ENCODE assay signal across 1 cellular context in the genomic region with DNA sequence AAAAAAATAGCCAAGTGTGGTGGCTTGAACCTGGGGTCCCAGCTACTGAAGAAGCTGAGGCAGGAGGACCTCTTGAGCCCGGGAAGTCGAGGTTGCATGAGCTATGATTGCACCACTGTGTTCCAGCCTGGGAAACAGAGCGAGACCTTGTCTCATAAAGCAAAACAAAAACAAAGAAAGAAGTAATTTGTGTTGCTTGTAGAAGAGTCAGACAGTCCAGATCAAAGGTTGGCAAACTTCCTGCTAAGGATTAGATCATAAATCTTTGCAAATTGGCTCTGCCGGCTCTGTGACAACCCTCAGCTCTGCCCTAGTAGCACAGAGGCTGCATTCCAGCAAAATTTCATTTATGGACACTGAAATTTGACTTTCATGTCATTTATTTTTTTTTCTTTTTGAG.
A peak's percentile ranks its signal among the peaks of the same experiment; 100 is the strongest.
TF ChIP-seq lines count a peak whose summit lies in the region.

No MANE protein-coding gene starts in this region.

TF ChIP-seq in HEK293, 187 proteins besides CTCF, POLR2A, EP300 and RAD21 (continued from another document and continues in another):
- TF ChIP-seq, protein P1, sequence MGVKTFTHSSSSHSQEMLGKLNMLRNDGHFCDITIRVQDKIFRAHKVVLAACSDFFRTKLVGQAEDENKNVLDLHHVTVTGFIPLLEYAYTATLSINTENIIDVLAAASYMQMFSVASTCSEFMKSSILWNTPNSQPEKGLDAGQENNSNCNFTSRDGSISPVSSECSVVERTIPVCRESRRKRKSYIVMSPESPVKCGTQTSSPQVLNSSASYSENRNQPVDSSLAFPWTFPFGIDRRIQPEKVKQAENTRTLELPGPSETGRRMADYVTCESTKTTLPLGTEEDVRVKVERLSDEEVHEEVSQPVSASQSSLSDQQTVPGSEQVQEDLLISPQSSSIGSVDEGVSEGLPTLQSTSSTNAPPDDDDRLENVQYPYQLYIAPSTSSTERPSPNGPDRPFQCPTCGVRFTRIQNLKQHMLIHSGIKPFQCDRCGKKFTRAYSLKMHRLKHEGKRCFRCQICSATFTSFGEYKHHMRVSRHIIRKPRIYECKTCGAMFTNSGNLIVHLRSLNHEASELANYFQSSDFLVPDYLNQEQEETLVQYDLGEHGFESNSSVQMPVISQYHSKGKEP (tag by site-specific recombination; IDR thresholded peaks at IDR 0.05) = peak; percentile 47; the same call in 1 of the 2 replicates
- 0 out of 2 replicates have a peak, but pooled peaks have one; percentile 54 for TF ChIP-seq ZNF24 (tag by site-specific recombination; IDR thresholded peaks at IDR 0.05)
- TF ChIP-seq, protein P2, sequence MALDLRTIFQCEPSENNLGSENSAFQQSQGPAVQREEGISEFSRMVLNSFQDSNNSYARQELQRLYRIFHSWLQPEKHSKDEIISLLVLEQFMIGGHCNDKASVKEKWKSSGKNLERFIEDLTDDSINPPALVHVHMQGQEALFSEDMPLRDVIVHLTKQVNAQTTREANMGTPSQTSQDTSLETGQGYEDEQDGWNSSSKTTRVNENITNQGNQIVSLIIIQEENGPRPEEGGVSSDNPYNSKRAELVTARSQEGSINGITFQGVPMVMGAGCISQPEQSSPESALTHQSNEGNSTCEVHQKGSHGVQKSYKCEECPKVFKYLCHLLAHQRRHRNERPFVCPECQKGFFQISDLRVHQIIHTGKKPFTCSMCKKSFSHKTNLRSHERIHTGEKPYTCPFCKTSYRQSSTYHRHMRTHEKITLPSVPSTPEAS (tag by site-specific recombination; IDR thresholded peaks at IDR 0.05) = no peak
- no peak for TF ChIP-seq ZNF423 (tag by site-specific recombination; IDR thresholded peaks at IDR 0.05)
- peak; percentile 40; the same call in 1 of the 2 replicates for TF ChIP-seq ZNF394 (tag by site-specific recombination; IDR thresholded peaks at IDR 0.05; ENCODE audit: borderline replicate concordance)
- TF ChIP-seq OSR2 (tag by site-specific recombination; IDR thresholded peaks at IDR 0.05) = peak; percentile 96
- TF ChIP-seq, protein P3, sequence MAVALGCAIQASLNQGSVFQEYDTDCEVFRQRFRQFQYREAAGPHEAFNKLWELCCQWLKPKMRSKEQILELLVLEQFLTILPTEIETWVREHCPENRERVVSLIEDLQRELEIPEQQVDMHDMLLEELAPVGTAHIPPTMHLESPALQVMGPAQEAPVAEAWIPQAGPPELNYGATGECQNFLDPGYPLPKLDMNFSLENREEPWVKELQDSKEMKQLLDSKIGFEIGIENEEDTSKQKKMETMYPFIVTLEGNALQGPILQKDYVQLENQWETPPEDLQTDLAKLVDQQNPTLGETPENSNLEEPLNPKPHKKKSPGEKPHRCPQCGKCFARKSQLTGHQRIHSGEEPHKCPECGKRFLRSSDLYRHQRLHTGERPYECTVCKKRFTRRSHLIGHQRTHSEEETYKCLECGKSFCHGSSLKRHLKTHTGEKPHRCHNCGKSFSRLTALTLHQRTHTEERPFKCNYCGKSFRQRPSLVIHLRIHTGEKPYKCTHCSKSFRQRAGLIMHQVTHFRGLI (tag by site-specific recombination; IDR thresholded peaks at IDR 0.05) = no peak
- TF ChIP-seq, protein P4, sequence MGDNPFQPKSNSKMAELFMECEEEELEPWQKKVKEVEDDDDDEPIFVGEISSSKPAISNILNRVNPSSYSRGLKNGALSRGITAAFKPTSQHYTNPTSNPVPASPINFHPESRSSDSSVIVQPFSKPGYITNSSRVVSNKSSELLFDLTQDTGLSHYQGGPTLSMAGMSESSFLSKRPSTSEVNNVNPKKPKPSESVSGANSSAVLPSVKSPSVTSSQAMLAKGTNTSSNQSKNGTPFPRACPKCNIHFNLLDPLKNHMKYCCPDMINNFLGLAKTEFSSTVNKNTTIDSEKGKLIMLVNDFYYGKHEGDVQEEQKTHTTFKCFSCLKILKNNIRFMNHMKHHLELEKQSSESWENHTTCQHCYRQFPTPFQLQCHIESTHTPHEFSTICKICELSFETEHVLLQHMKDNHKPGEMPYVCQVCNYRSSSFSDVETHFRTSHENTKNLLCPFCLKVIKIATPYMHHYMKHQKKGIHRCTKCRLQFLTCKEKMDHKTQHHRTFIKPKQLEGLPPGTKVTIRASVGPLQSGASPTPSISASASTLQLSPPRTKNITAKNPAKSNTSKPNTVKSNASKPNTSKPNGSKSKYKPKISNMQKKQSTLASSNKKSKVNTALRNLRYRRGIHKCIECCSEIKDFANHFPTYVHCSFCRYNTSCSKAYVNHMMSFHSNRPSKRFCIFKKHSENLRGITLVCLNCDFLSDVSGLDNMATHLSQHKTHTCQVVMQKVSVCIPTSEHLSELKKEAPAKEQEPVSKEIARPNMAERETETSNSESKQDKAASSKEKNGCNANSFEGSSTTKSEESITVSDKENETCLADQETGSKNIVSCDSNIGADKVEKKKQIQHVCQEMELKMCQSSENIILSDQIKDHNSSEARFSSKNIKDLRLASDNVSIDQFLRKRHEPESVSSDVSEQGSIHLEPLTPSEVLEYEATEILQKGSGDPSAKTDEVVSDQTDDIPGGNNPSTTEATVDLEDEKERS (tag by site-specific recombination; IDR thresholded peaks at IDR 0.05) = no peak
- TF ChIP-seq SP7 (tag by site-specific recombination; IDR thresholded peaks at IDR 0.05) = peak; percentile 83
- TF ChIP-seq ZNF239 (tag by site-specific recombination; IDR thresholded peaks at IDR 0.05) = no peak
- no peak for TF ChIP-seq HOXD13 (CRISPR knock-in tag; IDR thresholded peaks at IDR 0.05; ENCODE audit: borderline replicate concordance)
- peak; percentile 54; the same call in 1 of the 2 replicates for TF ChIP-seq ZNF629 (tag by site-specific recombination; IDR thresholded peaks at IDR 0.05)
- TF ChIP-seq TCF7L2 (IDR thresholded peaks at IDR 0.05; ENCODE audit: borderline replicate concordance, low read depth, low read length) = peak; percentile 98
- no peak for TF ChIP-seq MZF1 (tag by site-specific recombination; IDR thresholded peaks at IDR 0.05; ENCODE audit: borderline replicate concordance)
- TF ChIP-seq ZSCAN16 (tag by site-specific recombination; IDR thresholded peaks at IDR 0.05) = no peak
- TF ChIP-seq ZNF391 (tag by site-specific recombination; IDR thresholded peaks at IDR 0.05; ENCODE audit: borderline replicate concordance, low read depth) = no peak
- peak; percentile 84; the same call in 1 of the 2 replicates for TF ChIP-seq BCL11A (tag by site-specific recombination; IDR thresholded peaks at IDR 0.05; ENCODE audit: low read depth)
- TF ChIP-seq ZNF140 (tag by site-specific recombination; IDR thresholded peaks at IDR 0.05) = no peak
- TF ChIP-seq, protein P5, sequence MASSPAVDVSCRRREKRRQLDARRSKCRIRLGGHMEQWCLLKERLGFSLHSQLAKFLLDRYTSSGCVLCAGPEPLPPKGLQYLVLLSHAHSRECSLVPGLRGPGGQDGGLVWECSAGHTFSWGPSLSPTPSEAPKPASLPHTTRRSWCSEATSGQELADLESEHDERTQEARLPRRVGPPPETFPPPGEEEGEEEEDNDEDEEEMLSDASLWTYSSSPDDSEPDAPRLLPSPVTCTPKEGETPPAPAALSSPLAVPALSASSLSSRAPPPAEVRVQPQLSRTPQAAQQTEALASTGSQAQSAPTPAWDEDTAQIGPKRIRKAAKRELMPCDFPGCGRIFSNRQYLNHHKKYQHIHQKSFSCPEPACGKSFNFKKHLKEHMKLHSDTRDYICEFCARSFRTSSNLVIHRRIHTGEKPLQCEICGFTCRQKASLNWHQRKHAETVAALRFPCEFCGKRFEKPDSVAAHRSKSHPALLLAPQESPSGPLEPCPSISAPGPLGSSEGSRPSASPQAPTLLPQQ (tag by site-specific recombination; IDR thresholded peaks at IDR 0.05) = no peak
- TF ChIP-seq ZNF837 (tag by site-specific recombination; IDR thresholded peaks at IDR 0.05) = no peak
- TF ChIP-seq KLF7 (tag by site-specific recombination; IDR thresholded peaks at IDR 0.05; ENCODE audit: borderline replicate concordance) = no peak
- TF ChIP-seq, protein P6, sequence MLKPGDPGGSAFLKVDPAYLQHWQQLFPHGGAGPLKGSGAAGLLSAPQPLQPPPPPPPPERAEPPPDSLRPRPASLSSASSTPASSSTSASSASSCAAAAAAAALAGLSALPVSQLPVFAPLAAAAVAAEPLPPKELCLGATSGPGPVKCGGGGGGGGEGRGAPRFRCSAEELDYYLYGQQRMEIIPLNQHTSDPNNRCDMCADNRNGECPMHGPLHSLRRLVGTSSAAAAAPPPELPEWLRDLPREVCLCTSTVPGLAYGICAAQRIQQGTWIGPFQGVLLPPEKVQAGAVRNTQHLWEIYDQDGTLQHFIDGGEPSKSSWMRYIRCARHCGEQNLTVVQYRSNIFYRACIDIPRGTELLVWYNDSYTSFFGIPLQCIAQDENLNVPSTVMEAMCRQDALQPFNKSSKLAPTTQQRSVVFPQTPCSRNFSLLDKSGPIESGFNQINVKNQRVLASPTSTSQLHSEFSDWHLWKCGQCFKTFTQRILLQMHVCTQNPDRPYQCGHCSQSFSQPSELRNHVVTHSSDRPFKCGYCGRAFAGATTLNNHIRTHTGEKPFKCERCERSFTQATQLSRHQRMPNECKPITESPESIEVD (tag by site-specific recombination; IDR thresholded peaks at IDR 0.05) = peak; percentile 86
- TF ChIP-seq ZNF433 (tag by site-specific recombination; IDR thresholded peaks at IDR 0.05; ENCODE audit: low read depth) = no peak
- TF ChIP-seq, protein P7, sequence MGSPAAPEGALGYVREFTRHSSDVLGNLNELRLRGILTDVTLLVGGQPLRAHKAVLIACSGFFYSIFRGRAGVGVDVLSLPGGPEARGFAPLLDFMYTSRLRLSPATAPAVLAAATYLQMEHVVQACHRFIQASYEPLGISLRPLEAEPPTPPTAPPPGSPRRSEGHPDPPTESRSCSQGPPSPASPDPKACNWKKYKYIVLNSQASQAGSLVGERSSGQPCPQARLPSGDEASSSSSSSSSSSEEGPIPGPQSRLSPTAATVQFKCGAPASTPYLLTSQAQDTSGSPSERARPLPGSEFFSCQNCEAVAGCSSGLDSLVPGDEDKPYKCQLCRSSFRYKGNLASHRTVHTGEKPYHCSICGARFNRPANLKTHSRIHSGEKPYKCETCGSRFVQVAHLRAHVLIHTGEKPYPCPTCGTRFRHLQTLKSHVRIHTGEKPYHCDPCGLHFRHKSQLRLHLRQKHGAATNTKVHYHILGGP (tag by site-specific recombination; IDR thresholded peaks at IDR 0.05) = peak; percentile 53; the same call in 1 of the 2 replicates
- TF ChIP-seq, protein P8, sequence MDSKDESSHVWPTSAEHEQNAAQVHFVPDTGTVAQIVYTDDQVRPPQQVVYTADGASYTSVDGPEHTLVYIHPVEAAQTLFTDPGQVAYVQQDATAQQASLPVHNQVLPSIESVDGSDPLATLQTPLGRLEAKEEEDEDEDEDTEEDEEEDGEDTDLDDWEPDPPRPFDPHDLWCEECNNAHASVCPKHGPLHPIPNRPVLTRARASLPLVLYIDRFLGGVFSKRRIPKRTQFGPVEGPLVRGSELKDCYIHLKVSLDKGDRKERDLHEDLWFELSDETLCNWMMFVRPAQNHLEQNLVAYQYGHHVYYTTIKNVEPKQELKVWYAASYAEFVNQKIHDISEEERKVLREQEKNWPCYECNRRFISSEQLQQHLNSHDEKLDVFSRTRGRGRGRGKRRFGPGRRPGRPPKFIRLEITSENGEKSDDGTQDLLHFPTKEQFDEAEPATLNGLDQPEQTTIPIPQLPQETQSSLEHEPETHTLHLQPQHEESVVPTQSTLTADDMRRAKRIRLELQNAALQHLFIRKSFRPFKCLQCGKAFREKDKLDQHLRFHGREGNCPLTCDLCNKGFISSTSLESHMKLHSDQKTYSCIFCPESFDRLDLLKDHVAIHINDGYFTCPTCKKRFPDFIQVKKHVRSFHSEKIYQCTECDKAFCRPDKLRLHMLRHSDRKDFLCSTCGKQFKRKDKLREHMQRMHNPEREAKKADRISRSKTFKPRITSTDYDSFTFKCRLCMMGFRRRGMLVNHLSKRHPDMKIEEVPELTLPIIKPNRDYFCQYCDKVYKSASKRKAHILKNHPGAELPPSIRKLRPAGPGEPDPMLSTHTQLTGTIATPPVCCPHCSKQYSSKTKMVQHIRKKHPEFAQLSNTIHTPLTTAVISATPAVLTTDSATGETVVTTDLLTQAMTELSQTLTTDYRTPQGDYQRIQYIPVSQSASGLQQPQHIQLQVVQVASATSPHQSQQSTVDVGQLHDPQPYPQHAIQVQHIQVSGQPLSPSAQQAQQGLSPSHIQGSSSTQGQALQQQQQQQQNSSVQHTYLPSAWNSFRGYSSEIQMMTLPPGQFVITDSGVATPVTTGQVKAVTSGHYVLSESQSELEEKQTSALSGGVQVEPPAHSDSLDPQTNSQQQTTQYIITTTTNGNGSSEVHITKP (tag by site-specific recombination; IDR thresholded peaks at IDR 0.05) = peak; percentile 33; the same call in 1 of the 2 replicates
- TF ChIP-seq ZNF621 (tag by site-specific recombination; IDR thresholded peaks at IDR 0.05) = no peak
- TF ChIP-seq, protein P9, sequence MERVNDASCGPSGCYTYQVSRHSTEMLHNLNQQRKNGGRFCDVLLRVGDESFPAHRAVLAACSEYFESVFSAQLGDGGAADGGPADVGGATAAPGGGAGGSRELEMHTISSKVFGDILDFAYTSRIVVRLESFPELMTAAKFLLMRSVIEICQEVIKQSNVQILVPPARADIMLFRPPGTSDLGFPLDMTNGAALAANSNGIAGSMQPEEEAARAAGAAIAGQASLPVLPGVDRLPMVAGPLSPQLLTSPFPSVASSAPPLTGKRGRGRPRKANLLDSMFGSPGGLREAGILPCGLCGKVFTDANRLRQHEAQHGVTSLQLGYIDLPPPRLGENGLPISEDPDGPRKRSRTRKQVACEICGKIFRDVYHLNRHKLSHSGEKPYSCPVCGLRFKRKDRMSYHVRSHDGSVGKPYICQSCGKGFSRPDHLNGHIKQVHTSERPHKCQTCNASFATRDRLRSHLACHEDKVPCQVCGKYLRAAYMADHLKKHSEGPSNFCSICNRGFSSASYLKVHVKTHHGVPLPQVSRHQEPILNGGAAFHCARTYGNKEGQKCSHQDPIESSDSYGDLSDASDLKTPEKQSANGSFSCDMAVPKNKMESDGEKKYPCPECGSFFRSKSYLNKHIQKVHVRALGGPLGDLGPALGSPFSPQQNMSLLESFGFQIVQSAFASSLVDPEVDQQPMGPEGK (tag by site-specific recombination; IDR thresholded peaks at IDR 0.05) = no peak
- TF ChIP-seq ZBTB17 (tag by site-specific recombination; IDR thresholded peaks at IDR 0.05) = peak; percentile 43; the same call in 1 of the 2 replicates
- no peak for TF ChIP-seq ZNF157 (tag by site-specific recombination; IDR thresholded peaks at IDR 0.05)
- no peak for TF ChIP-seq SP2 (tag by site-specific recombination; IDR thresholded peaks at IDR 0.05)
- no peak for TF ChIP-seq SCRT1 (tag by site-specific recombination; IDR thresholded peaks at IDR 0.05; ENCODE audit: borderline replicate concordance)
- TF ChIP-seq ZNF658 (tag by site-specific recombination; IDR thresholded peaks at IDR 0.05) = no peak
- no peak for TF ChIP-seq YY1 (tag by site-specific recombination; IDR thresholded peaks at IDR 0.05)
- no peak for TF ChIP-seq ZNF529 (tag by site-specific recombination; IDR thresholded peaks at IDR 0.05; ENCODE audit: insufficient replicate concordance)
- no peak for TF ChIP-seq ZSCAN23 (tag by site-specific recombination; IDR thresholded peaks at IDR 0.05)
- TF ChIP-seq ZNF791 (tag by site-specific recombination; IDR thresholded peaks at IDR 0.05) = no peak
- peak; percentile 74 for TF ChIP-seq ZNF600 (tag by site-specific recombination; IDR thresholded peaks at IDR 0.05)
- no peak for TF ChIP-seq KLF1 (tag by site-specific recombination; IDR thresholded peaks at IDR 0.05)
- no peak for TF ChIP-seq ZNF514 (tag by site-specific recombination; IDR thresholded peaks at IDR 0.05)
